1 cellular context compared by ENCODE assay signal in the genomic region with DNA sequence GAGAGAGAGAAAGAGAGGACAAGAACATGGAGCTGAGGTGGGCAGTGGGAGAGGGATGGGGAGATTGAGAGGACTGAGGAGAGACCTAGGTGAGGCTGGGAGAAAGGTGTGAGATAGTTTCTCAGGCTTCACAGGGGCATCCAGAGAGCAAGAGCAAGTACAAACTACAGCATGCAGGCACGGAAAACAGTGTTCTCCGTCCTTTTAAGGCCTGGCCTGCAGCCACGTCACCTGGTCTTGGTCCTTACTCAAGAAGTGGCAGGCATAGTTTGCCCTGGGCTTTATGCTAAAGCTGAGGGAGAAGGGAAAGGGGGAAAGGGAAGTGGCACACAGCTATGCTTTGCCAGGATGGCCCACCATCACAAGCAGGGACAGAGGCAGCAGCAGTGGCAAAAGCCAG.
TF ChIP-seq lines count a peak whose summit lies in the region.

No MANE protein-coding gene starts in this region.

TF ChIP-seq in SK-N-SH, 30 proteins besides CTCF, POLR2A, EP300 and RAD21 (continued from another document):
- TF ChIP-seq, protein P1, sequence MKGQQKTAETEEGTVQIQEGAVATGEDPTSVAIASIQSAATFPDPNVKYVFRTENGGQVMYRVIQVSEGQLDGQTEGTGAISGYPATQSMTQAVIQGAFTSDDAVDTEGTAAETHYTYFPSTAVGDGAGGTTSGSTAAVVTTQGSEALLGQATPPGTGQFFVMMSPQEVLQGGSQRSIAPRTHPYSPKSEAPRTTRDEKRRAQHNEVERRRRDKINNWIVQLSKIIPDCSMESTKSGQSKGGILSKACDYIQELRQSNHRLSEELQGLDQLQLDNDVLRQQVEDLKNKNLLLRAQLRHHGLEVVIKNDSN (IDR thresholded peaks at IDR 0.05; ENCODE audit: borderline replicate concordance, low read depth) = no peak
- no peak for TF ChIP-seq RXRA (IDR thresholded peaks at IDR 0.05; ENCODE audit: borderline replicate concordance, low read depth)
- TF ChIP-seq, protein P2, sequence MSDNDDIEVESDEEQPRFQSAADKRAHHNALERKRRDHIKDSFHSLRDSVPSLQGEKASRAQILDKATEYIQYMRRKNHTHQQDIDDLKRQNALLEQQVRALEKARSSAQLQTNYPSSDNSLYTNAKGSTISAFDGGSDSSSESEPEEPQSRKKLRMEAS (IDR thresholded peaks at IDR 0.05; ENCODE audit: low read depth) = no peak
